ENCODE assay signal across 1 cellular context in the genomic region with DNA sequence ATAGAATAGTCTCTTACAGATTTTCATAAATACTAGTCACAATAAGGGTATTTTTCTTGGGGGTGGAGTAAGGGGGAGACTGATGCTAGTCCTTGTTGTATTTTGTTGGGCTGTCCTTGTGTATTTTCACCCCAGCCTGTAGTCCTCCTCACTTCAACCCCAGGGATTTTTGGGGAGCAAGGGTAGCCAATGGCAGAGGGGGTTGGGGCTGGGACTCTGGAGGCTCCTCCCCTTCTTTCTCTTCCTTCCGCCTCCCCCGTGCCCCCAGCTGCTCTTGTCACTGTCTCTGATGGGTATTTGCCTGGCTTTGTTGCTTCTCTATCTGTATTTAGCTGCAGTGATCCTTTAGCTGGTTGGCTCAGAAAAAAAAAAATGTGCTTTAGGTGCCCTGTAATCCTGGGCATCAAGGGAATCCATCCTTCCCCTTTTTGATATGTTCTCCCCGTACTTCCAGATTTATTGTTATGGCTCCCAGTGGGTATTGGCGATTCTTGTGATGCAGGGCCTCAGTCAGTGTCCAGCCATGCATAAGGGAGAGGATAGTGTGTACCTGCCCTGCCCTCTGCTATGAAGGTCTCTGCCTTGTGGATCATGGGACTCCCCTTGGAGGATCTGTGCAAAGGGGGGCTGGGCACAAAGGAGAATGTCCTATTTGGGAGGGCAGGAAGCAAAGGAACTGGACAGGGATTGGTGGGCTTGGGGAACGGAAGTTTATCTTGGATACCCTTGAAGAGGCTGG.
TF ChIP-seq lines count a peak whose summit lies in the region.

No MANE protein-coding gene starts in this region.

TF ChIP-seq in GM12878, 131 proteins besides CTCF, POLR2A, EP300 and RAD21:
- TF ChIP-seq, protein P1, sequence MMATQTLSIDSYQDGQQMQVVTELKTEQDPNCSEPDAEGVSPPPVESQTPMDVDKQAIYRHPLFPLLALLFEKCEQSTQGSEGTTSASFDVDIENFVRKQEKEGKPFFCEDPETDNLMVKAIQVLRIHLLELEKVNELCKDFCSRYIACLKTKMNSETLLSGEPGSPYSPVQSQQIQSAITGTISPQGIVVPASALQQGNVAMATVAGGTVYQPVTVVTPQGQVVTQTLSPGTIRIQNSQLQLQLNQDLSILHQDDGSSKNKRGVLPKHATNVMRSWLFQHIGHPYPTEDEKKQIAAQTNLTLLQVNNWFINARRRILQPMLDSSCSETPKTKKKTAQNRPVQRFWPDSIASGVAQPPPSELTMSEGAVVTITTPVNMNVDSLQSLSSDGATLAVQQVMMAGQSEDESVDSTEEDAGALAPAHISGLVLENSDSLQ (IDR thresholded peaks at IDR 0.05): no peak
- TF ChIP-seq EGR1 (IDR thresholded peaks at IDR 0.05; ENCODE audit: borderline replicate concordance in 1 of 2, low read depth in 2 of 2, low read length in 2 of 2) (no peak), MTA3 (IDR thresholded peaks at IDR 0.05; ENCODE audit: borderline replicate concordance, low read length) (0 out of 2 replicates have a peak, but pooled peaks have one; percentile 57), EZH2 (IDR thresholded peaks at IDR 0.05; ENCODE audit: borderline replicate concordance, control insufficient read depth, low read depth, low read length) (no peak), SMAD1 (IDR thresholded peaks at IDR 0.05; ENCODE audit: low read depth, partially characterized antibody) (no peak), NBN (IDR thresholded peaks at IDR 0.05) (no peak), SREBF1 (IDR thresholded peaks at IDR 0.05; ENCODE audit: low read length) (no peak), RELA (IDR thresholded peaks at IDR 0.05; ENCODE audit: borderline replicate concordance, partially characterized antibody) (no peak), POLR2AphosphoS5 (IDR thresholded peaks at IDR 0.05; ENCODE audit: low read length) (peak; percentile 36; the same call in 1 of the 2 replicates), YY1 (IDR thresholded peaks at IDR 0.05; ENCODE audit: low read depth, low read length) (no peak), SMARCA5 (IDR thresholded peaks at IDR 0.05) (no peak), SUZ12 (IDR thresholded peaks at IDR 0.05; ENCODE audit: unreplicated experiment) (no peak), SIN3A (IDR thresholded peaks at IDR 0.05; ENCODE audit: low read depth, low read length) (no peak), SREBF2 (IDR thresholded peaks at IDR 0.05; ENCODE audit: low read length) (no peak), TAF1 (IDR thresholded peaks at IDR 0.05; ENCODE audit: borderline replicate concordance, low read depth, low read length) (no peak), FOXM1 (IDR thresholded peaks at IDR 0.05; ENCODE audit: low read depth, low read length) (no peak), ASH2L (IDR thresholded peaks at IDR 0.05; ENCODE audit: borderline replicate concordance, low read depth) (no peak), PML (IDR thresholded peaks at IDR 0.05; ENCODE audit: low read length) (0 out of 2 replicates have a peak, but pooled peaks have one; percentile 19)
- TF ChIP-seq, protein P2, sequence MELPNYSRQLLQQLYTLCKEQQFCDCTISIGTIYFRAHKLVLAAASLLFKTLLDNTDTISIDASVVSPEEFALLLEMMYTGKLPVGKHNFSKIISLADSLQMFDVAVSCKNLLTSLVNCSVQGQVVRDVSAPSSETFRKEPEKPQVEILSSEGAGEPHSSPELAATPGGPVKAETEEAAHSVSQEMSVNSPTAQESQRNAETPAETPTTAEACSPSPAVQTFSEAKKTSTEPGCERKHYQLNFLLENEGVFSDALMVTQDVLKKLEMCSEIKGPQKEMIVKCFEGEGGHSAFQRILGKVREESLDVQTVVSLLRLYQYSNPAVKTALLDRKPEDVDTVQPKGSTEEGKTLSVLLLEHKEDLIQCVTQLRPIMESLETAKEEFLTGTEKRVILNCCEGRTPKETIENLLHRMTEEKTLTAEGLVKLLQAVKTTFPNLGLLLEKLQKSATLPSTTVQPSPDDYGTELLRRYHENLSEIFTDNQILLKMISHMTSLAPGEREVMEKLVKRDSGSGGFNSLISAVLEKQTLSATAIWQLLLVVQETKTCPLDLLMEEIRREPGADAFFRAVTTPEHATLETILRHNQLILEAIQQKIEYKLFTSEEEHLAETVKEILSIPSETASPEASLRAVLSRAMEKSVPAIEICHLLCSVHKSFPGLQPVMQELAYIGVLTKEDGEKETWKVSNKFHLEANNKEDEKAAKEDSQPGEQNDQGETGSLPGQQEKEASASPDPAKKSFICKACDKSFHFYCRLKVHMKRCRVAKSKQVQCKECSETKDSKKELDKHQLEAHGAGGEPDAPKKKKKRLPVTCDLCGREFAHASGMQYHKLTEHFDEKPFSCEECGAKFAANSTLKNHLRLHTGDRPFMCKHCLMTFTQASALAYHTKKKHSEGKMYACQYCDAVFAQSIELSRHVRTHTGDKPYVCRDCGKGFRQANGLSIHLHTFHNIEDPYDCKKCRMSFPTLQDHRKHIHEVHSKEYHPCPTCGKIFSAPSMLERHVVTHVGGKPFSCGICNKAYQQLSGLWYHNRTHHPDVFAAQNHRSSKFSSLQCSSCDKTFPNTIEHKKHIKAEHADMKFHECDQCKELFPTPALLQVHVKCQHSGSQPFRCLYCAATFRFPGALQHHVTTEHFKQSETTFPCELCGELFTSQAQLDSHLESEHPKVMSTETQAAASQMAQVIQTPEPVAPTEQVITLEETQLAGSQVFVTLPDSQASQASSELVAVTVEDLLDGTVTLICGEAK (IDR thresholded peaks at IDR 0.05; ENCODE audit: borderline replicate concordance): no peak
- TF ChIP-seq, protein P3, sequence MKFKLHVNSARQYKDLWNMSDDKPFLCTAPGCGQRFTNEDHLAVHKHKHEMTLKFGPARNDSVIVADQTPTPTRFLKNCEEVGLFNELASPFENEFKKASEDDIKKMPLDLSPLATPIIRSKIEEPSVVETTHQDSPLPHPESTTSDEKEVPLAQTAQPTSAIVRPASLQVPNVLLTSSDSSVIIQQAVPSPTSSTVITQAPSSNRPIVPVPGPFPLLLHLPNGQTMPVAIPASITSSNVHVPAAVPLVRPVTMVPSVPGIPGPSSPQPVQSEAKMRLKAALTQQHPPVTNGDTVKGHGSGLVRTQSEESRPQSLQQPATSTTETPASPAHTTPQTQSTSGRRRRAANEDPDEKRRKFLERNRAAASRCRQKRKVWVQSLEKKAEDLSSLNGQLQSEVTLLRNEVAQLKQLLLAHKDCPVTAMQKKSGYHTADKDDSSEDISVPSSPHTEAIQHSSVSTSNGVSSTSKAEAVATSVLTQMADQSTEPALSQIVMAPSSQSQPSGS (IDR thresholded peaks at IDR 0.05; ENCODE audit: low read length): no peak
